In the genomic region with DNA sequence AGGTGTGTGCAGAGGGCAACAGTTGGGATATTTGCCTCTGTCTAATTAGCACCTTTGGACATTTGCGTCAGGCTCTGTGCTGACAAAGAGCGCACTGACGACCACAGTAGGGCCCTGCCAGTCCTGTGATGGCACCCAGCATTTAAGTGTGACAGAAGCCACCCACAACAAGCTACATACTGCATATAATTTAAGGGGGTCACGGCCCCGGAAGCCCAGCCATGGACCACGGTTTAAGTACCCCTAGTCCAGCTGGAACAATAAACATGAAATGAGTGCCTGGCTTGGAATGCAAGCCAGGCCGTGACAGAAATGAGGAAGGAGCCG, we compare ENCODE assay signal across 8 cellular contexts. TPM values are rescaled to one million over a fixed set of nuclear protein-coding genes. Genes with fewer than 3 reads are reported as not detected.
DNase-seq lines count a peak whose midpoint lies in the region; ATAC-seq and TF ChIP-seq lines count a peak whose summit lies in the region.

No MANE protein-coding gene starts in this region.

- H3K36me3 Mint-ChIP-seq in activated CD4-positive, alpha-beta T cell treated with anti-CD3 and anti-CD28 coated beads, Interleukin-2, amount 10 ng/mL, durations not matched to agents 7 days and 5 days (ENCODE audit: low read depth) = no peaks in the 10 kb centered on the region

- H3K27ac ChIP-seq in body of pancreas (peak overlapping the region; percentile 84 to 99 (median 92)), liver (ENCODE audit: low read depth in 1 of 2, low read length in 2 of 2) (peak overlapping the region; percentile 97), thoracic aorta (peak overlapping the region; percentile 91 to 92)

- peaks cover 24% of the 10 kb centered on the region for H3K27me3 Mint-ChIP-seq in activated CD4-positive, alpha-beta T cell treated with anti-CD3 and anti-CD28 coated beads, Interleukin-2, amount 10 ng/mL, durations not matched to agents 7 days and 5 days

- intact Hi-C loops in body of pancreas (cut with DNase I) = no loop called here

- 1 to 3% methylated on average over 8 of the region's 8 CpGs for WGBS in body of pancreas, 2 donors
- 5% methylated on average over 8 of the region's 8 CpGs for WGBS in liver

- H3K4me1 ChIP-seq in body of pancreas (peaks cover 25% of the 10 kb centered on the region), liver (ENCODE audit: control insufficient read depth in 4 of 4, insufficient read depth in 4 of 4, low read length in 3 of 4) (peaks cover 5 to 12% (median 8%) of the 10 kb centered on the region in 4 donors), thoracic aorta (ENCODE audit: control insufficient read depth in 1 of 2, low read depth in 2 of 2) (peaks cover 10 to 11% of the 10 kb centered on the region in 2 donors)

- no peak for TF ChIP-seq RAD21 in liver (IDR thresholded peaks at IDR 0.05)

- POLR2A ChIA-PET in activated CD4-positive, alpha-beta T cell treated with anti-CD3 and anti-CD28 coated beads, Interleukin-2, amount 10 ng/mL, durations not matched to agents 7 days and 5 days (lab: Charles Lee) = no interaction called here

- H3K9me3 ChIP-seq in body of pancreas (no peaks in the 10 kb centered on the region), liver (ENCODE audit: control insufficient read depth in 4 of 4, low read length in 3 of 4) (no peaks in the 10 kb centered on the region), thoracic aorta (no peaks in the 10 kb centered on the region)

- CTCF ChIA-PET in activated CD4-positive, alpha-beta T cell treated with anti-CD3 and anti-CD28 coated beads, Interleukin-2, amount 10 ng/mL, durations not matched to agents 7 days and 5 days (lab: Charles Lee) = interaction anchor here (2.1 kb wide), 1 partner anchor 11 kb away, joined by 6 read pairs; no protein-coding TSS in a partner anchor

- H3K9ac ChIP-seq in liver (ENCODE audit: low read depth in 1 of 2, low read length in 2 of 2) = peak overlapping the region; percentile 98 to 99

- H3K27ac Mint-ChIP-seq in activated CD4-positive, alpha-beta T cell treated with anti-CD3 and anti-CD28 coated beads, Interleukin-2, amount 10 ng/mL, durations not matched to agents 7 days and 5 days = peak overlapping the region; percentile 97

- no peaks in the 10 kb centered on the region for H3K9me3 Mint-ChIP-seq in activated CD4-positive, alpha-beta T cell treated with anti-CD3 and anti-CD28 coated beads, Interleukin-2, amount 10 ng/mL, durations not matched to agents 7 days and 5 days

- TF ChIP-seq CTCF in body of pancreas (IDR thresholded peaks at IDR 0.05) (no peak), liver (IDR thresholded peaks at IDR 0.05; ENCODE audit: low read depth, low read length, missing input control) (no peak), thoracic aorta (IDR thresholded peaks at IDR 0.05) (no peak)

- H3K4me3 Mint-ChIP-seq in activated CD4-positive, alpha-beta T cell treated with anti-CD3 and anti-CD28 coated beads, Interleukin-2, amount 10 ng/mL, durations not matched to agents 7 days and 5 days = peak overlapping the region; percentile 93

- TF ChIP-seq POLR2A in body of pancreas (IDR thresholded peaks at IDR 0.05) = no peak

- H3K27me3 ChIP-seq in body of pancreas (no peaks in the 10 kb centered on the region), liver (ENCODE audit: control insufficient read depth in 4 of 4, insufficient read depth in 4 of 4, low read length in 3 of 4) (no peaks in the 10 kb centered on the region), thoracic aorta (replicated peaks; ENCODE audit: insufficient read depth) (no peaks in the 10 kb centered on the region)

- no peak for DNase-seq in activated CD4-positive, alpha-beta T cell treated with anti-CD3 and anti-CD28 coated beads, Interleukin-2, amount 10 ng/mL, durations not matched to agents 7 days and 5 days
- DNase-seq in activated CD4-positive, alpha-beta T cell treated with anti-CD3 and anti-CD28 coated beads for 1 hour = no peak
- DNase-seq in body of pancreas = no peak
- no peak for DNase-seq in thoracic aorta (ENCODE audit: low spot score)
- no peak for DNase-seq in DMS153 treated with DMSO at 0.1 percent for 48 hours (lab: John Stamatoyannopoulos, UW; ENCODE audit: unreplicated experiment)

- H3K36me3 ChIP-seq in body of pancreas (replicated peaks in 1 of 2; ENCODE audit: insufficient read depth in 1 of 2, low read depth in 2 of 2) (no peaks in the 10 kb centered on the region), liver (ENCODE audit: control insufficient read depth in 4 of 4, insufficient read depth in 3 of 4, low read depth in 1 of 4, low read length in 3 of 4) (no peaks in the 10 kb centered on the region), thoracic aorta (no peaks in the 10 kb centered on the region)

- ATAC-seq in HG03575 (IDR thresholded peaks at IDR 0.05; ENCODE audit: extremely low read depth, insufficient number of reproducible peaks, low FRiP score, unreplicated experiment) (peak; percentile 19), body of pancreas (peak; percentile 0), thoracic aorta (ENCODE audit: insufficient number of reproducible peaks, low FRiP score, low read depth) (peak; percentile 18)
- no peak for ATAC-seq in activated CD4-positive, CD25-positive, alpha-beta regulatory T cell treated with anti-CD3 and anti-CD28 coated beads, Interleukin-2, amount 50 U/mL, for 24 hours

- H3K4me3 ChIP-seq in body of pancreas = peak overlapping the region in 1 of 2 donors; percentile 11
- H3K4me3 ChIP-seq in liver (ENCODE audit: low read depth in 1 of 3, low read length in 3 of 3) = peak overlapping the region; percentile 76 to 97 (median 89)
- peak overlapping the region; percentile 83 for H3K4me3 ChIP-seq in thoracic aorta

- H3K4me1 Mint-ChIP-seq in activated CD4-positive, alpha-beta T cell treated with anti-CD3 and anti-CD28 coated beads, Interleukin-2, amount 10 ng/mL, durations not matched to agents 7 days and 5 days = peaks cover 21% of the 10 kb centered on the region

TF ChIP-seq in liver, 16 proteins besides CTCF, POLR2A, EP300 and RAD21:
- no peak for TF ChIP-seq EGR1 (IDR thresholded peaks at IDR 0.05; ENCODE audit: low read depth in 2 of 2)
- no peak for TF ChIP-seq NR2F2 (IDR thresholded peaks at IDR 0.05)
- TF ChIP-seq, protein P1, sequence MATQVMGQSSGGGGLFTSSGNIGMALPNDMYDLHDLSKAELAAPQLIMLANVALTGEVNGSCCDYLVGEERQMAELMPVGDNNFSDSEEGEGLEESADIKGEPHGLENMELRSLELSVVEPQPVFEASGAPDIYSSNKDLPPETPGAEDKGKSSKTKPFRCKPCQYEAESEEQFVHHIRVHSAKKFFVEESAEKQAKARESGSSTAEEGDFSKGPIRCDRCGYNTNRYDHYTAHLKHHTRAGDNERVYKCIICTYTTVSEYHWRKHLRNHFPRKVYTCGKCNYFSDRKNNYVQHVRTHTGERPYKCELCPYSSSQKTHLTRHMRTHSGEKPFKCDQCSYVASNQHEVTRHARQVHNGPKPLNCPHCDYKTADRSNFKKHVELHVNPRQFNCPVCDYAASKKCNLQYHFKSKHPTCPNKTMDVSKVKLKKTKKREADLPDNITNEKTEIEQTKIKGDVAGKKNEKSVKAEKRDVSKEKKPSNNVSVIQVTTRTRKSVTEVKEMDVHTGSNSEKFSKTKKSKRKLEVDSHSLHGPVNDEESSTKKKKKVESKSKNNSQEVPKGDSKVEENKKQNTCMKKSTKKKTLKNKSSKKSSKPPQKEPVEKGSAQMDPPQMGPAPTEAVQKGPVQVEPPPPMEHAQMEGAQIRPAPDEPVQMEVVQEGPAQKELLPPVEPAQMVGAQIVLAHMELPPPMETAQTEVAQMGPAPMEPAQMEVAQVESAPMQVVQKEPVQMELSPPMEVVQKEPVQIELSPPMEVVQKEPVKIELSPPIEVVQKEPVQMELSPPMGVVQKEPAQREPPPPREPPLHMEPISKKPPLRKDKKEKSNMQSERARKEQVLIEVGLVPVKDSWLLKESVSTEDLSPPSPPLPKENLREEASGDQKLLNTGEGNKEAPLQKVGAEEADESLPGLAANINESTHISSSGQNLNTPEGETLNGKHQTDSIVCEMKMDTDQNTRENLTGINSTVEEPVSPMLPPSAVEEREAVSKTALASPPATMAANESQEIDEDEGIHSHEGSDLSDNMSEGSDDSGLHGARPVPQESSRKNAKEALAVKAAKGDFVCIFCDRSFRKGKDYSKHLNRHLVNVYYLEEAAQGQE (IDR thresholded peaks at IDR 0.05) = no peak

RNA-seq across cellular contexts. Expression of a gene that starts 16.8 kb away (rescaled TPM):
- total RNA-seq in activated CD4-positive, alpha-beta T cell treated with anti-CD3 and anti-CD28 coated beads, Interleukin-2, amount 10 ng/mL, durations not matched to agents 7 days and 5 days = 100 to 1,000 TPM; 262 to 264 TPM
- 100 to 1,000 TPM; 171 to 219 TPM for total RNA-seq in body of pancreas
- total RNA-seq in liver = 100 to 1,000 TPM; 112 to 201 TPM
- polyA plus RNA-seq in liver = 10 to 100 TPM; 50.3 to 53.3 TPM
- 100 to 1,000 TPM; 517 to 555 TPM for total RNA-seq in thoracic aorta

Comparison
In these comparisons a context has a peak if more than half of its experiments do, and no peak if none do; other contexts are left out.
1. ATAC-seq: peak in HG03575 (single experiment), body of pancreas (single experiment) and thoracic aorta (single experiment); none in activated CD4-positive, CD25-positive, alpha-beta regulatory T cell treated with anti-CD3 and anti-CD28 coated beads, Interleukin-2, amount 50 U/mL, for 24 hours (0 of 2).
2. Peak in every context shown above with its lines, with median percentiles within 50 percentile points of each other: H3K27ac ChIP-seq.